ENCODE assay signal across 10 cellular contexts in the genomic region with DNA sequence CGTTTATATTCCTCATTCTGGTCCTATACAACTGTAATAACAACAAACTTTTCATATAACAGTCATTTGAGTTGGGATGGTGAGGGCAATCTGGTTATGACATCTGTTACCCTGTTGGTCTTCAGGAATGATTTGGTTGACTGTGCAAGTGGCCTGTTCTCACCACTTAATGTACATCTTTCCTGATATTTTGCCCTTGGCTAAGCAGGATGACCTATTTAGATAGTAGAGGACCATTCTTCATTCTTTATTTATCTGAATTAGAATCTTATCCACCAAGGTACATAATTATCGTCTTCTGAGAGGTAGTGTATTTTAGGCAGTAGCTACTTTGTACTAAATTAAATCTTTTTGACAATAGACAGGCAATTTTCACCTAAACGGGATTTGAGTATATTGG.
"Had no signal": no experiment of that assay in that cellular context is flagged by ENCODE, and none has a peak within 500 bp of the region (broad histone marks: within the 10 kb centered on the region; RNA-seq: fewer than 3 reads in every experiment).

No MANE protein-coding gene starts in this region.

- H3K27me3 Mint-ChIP-seq: IgD-negative memory B cell had no signal

- H3K27ac Mint-ChIP-seq: HFFc6, IgD-negative memory B cell had no signal

- H3K27ac ChIP-seq: GM23248, HL-60 had no signal

- ATAC-seq: HCT116, HepG2 had no signal

- H3K4me3 ChIP-seq: GM23248, HAP-1 had no signal

- H3K4me3 Mint-ChIP-seq: HFFc6, IgD-negative memory B cell had no signal

- H3K9ac ChIP-seq: GM23248 had no signal

- H3K36me3 ChIP-seq: HAP-1 had no signal

- H3K9me3 Mint-ChIP-seq: HFFc6, IgD-negative memory B cell had no signal

- FAIRE-seq: HepG2 had no signal

- DNase-seq: GM23248, GOT3, H7, HFFc6, KBM-7 had no signal

- H3K4me1 ChIP-seq: HAP-1 had no signal

- H3K36me3 Mint-ChIP-seq: IgD-negative memory B cell had no signal

- H3K4me1 Mint-ChIP-seq: IgD-negative memory B cell had no signal
